Comparison of ENCODE assay signal across 10 cellular contexts in the genomic region with DNA sequence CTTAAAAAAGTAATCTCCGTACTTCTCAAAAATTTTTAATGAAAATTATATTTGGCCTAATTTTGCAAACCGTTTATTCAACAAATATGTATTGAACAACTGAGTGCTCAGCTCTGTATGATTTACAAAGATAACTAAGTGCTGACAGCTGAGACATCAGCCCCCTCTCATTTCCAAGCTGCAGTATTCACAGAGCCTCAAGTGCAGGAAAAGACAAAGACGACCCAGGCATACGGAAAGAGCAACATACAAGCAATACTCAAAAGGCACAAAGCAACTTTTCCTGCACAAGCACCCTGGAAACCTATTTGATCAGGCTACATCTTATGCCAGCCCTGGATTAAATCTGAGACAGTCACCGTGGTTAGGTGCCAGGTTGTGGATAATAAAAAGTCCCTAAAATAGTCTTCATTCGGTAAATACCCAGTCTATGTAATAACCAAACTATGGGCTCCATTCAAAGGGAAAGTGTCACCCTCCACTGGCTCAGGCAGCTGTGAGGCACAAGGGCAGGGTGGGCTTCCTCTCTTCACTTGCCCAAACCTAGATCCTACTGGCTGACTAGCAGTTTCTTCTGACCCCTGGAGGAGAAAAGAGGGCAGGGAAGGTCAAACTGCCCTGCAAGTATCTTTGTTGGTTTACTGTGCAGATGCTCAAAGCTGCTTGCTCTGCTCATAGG.
DNase-seq lines count a peak whose midpoint lies in the region; ATAC-seq and TF ChIP-seq lines count a peak whose summit lies in the region.
"Had no signal": no experiment of that assay in that cellular context is flagged by ENCODE, and none has a peak within 500 bp of the region (broad histone marks: within the 10 kb centered on the region; RNA-seq: fewer than 3 reads in every experiment).

No MANE protein-coding gene starts in this region.

- H3K4me3 ChIP-seq in OCI-LY7 (ENCODE audit: low read depth, low read length, poor library complexity, severe bottlenecking) (peak overlapping the region; percentile 29), skeletal muscle satellite cell (ENCODE audit: low read length) (no peak overlapping the region)

- H3K9ac ChIP-seq in H9 (ENCODE audit: extremely low read depth, insufficient read length, low read length), result no peak overlapping the region
- H3K9ac ChIP-seq in skeletal muscle satellite cell (ENCODE audit: low read depth, low read length), result no peak overlapping the region

- no peak overlapping the region for H2BK20ac ChIP-seq in H9 (ENCODE audit: low read depth, low read length, poor library complexity, severe bottlenecking)

- intact Hi-C loops in OCI-LY7 (cut with micrococcal nuclease; ENCODE audit: unreplicated experiment), result loop anchor here (2.0 to 5.0 kb wide), 2 partner anchors 44 to 131 kb away; partner anchors contain the start of gene UCHL3

- no peaks in the 10 kb centered on the region; a peak in 1 of 7 replicates for H3K36me3 Mint-ChIP-seq in H9 (ENCODE audit: insufficient read depth in 1 of 3, low read depth in 3 of 3)

- H3K79me2 ChIP-seq in H9 (ENCODE audit: insufficient read depth, low read length), result no peaks in the 10 kb centered on the region
- peaks cover 66% of the 10 kb centered on the region for H3K79me2 ChIP-seq in OCI-LY7 (ENCODE audit: insufficient read depth, low read depth, low read length)

- no peak overlapping the region for H3T11ph ChIP-seq in H9 (ENCODE audit: low read length)

- H3K56ac ChIP-seq in H9 (ENCODE audit: insufficient read length, low read depth, low read length), result no peak overlapping the region

- POLR2A ChIA-PET in OCI-LY7 (lab: Charles Lee), result interaction anchor here (0.5 to 1.8 kb wide), 11 partner anchors 14 to 1533 kb away, joined by 3 to 9 read pairs (median 3); no protein-coding TSS in a partner anchor

- H4K20me1 ChIP-seq in H9 (ENCODE audit: control insufficient read depth, insufficient read depth, insufficient read length) (no peaks in the 10 kb centered on the region), OCI-LY7 (ENCODE audit: insufficient read depth, low read length) (no peaks in the 10 kb centered on the region)

- no peak overlapping the region for H3K4me2 ChIP-seq in H9 (ENCODE audit: insufficient read depth, insufficient read length, low read length)
- peak overlapping the region; percentile 64 for H3K4me2 ChIP-seq in OCI-LY7 (ENCODE audit: low read length)
- H3K4me2 ChIP-seq in skeletal muscle satellite cell (ENCODE audit: low read length), result peak overlapping the region; percentile 60

- H4K91ac ChIP-seq in H9 (ENCODE audit: insufficient read length, low read depth, low read length), result no peak overlapping the region

- no peak overlapping the region for H3K23ac ChIP-seq in H9 (ENCODE audit: insufficient read length, low read depth, low read length)

- H3K4me1 Mint-ChIP-seq in H9, result peaks cover 2 to 10% of the 10 kb centered on the region in 2 experiments; a peak in 3 of 4 replicates

- no peak overlapping the region for H3K14ac ChIP-seq in H9 (ENCODE audit: insufficient read depth, low read length)

- no peak overlapping the region for H4K5ac ChIP-seq in H9 (ENCODE audit: insufficient read length, low read depth, low read length)

- H3K9me3 ChIP-seq in H9 (ENCODE audit: control insufficient read depth, low read depth, low read length) (no peaks in the 10 kb centered on the region), OCI-LY7 (ENCODE audit: low read length) (no peaks in the 10 kb centered on the region), skeletal muscle satellite cell (replicated peaks; ENCODE audit: low read length) (no peaks in the 10 kb centered on the region)

- H2AFZ ChIP-seq in H9 (ENCODE audit: low read length) (no peak overlapping the region), OCI-LY7 (ENCODE audit: low read length) (peak overlapping the region; percentile 54)

- peak overlapping the region in 1 of 3 experiments; percentile 36; a peak in 3 of 7 replicates for H3K27ac Mint-ChIP-seq in H9

- H3K4ac ChIP-seq in H9 (ENCODE audit: low read depth, low read length), result no peak overlapping the region

- peak; percentile 24 for DNase-seq in NCI-H1092 treated with DMSO at 0.1 percent for 48 hours (lab: John Stamatoyannopoulos, UW)
- no peak for DNase-seq in NCI-H1092 (lab: John Stamatoyannopoulos, UW)
- DNase-seq in H9, result peak; percentile 36
- DNase-seq in OCI-LY7 (ENCODE audit: low spot score), result peak; percentile 80
- DNase-seq in NCI-H2107 (lab: John Stamatoyannopoulos, UW), result no peak
- DNase-seq in dermis blood vessel endothelial cell, result no peak
- DNase-seq: activated effector memory CD4-positive, alpha-beta T cell treated with anti-CD3 and anti-CD28 coated beads, Interleukin-2, amount 50 U/mL, for 16 hours had no signal

- no peaks in the 10 kb centered on the region for H3K9me3 Mint-ChIP-seq in H9

- CTCF ChIA-PET in OCI-LY7 (lab: Charles Lee; ENCODE audit: unreplicated experiment), result no interaction called here

- BruUV-seq in OCI-LY7 (replicated peaks; lab: Mats Ljungman, UMichigan), result TSS peak; percentile 46

- H3K27me3 ChIP-seq in H9 (ENCODE audit: insufficient read depth, low read length), result no peaks in the 10 kb centered on the region
- peaks cover 10% of the 10 kb centered on the region for H3K27me3 ChIP-seq in skeletal muscle satellite cell (ENCODE audit: control insufficient read depth, insufficient read depth, low read length)
- H3K27me3 ChIP-seq: foreskin keratinocyte had no signal

- H3K4me1 ChIP-seq in H9 (ENCODE audit: insufficient read depth, low read length) (no peaks in the 10 kb centered on the region), OCI-LY7 (ENCODE audit: insufficient read depth, low read length, poor library complexity, severe bottlenecking) (peaks cover 99% of the 10 kb centered on the region), skeletal muscle satellite cell (ENCODE audit: control insufficient read depth, insufficient read depth, low read length) (peaks cover 34% of the 10 kb centered on the region)
- H3K4me1 ChIP-seq: foreskin keratinocyte had no signal

- no peaks in the 10 kb centered on the region for H3K23me2 ChIP-seq in H9 (ENCODE audit: insufficient read length, low read depth, low read length, poor library complexity, severe bottlenecking)

- no peak overlapping the region for H2BK120ac ChIP-seq in H9 (ENCODE audit: low read depth, low read length, poor library complexity, severe bottlenecking)

- no peak overlapping the region for H2BK5ac ChIP-seq in H9 (ENCODE audit: insufficient read length, low read length)

- H3K9me2 ChIP-seq in OCI-LY7 (ENCODE audit: insufficient read depth, low read length), result no peaks in the 10 kb centered on the region

- no peak overlapping the region for H3K4me3 Mint-ChIP-seq in H9

- H2BK12ac ChIP-seq in H9 (ENCODE audit: insufficient read length, low read depth, low read length), result no peak overlapping the region

- no CpG with 5 or more reads among the region's 6 CpGs for WGBS in H9 (ENCODE audit: extremely low coverage, insufficient read length, low lambda C conversion rate)

- TF ChIP-seq CTCF in H9 (conservative IDR thresholded peaks at IDR 0.05) (peak; percentile 25; the same call in 1 of the 3 replicates), OCI-LY7 (conservative IDR thresholded peaks at IDR 0.05; ENCODE audit: low read length) (peak; percentile 69)

- H4K8ac ChIP-seq in H9 (replicated peaks; ENCODE audit: insufficient read length, low read depth, low read length), result no peak overlapping the region

- no peak overlapping the region for H2BK15ac ChIP-seq in H9 (ENCODE audit: low read depth, low read length)

- peaks cover 6% of the 10 kb centered on the region; the same call in 1 of the 2 replicates for H3K36me3 ChIP-seq in OCI-LY7 (ENCODE audit: insufficient read depth, low read length)
- no peaks in the 10 kb centered on the region for H3K36me3 ChIP-seq in skeletal muscle satellite cell (ENCODE audit: insufficient read depth, low read length)

- no peak overlapping the region for H2AK5ac ChIP-seq in H9 (ENCODE audit: insufficient read length, low read length)

- H3K27ac ChIP-seq in H9 (ENCODE audit: insufficient read length, low read depth, low read length) (no peak overlapping the region), OCI-LY7 (ENCODE audit: low read depth, low read length, poor library complexity, severe bottlenecking) (peak overlapping the region; percentile 77)
- H3K27ac ChIP-seq: foreskin keratinocyte had no signal

- peaks cover 8% of the 10 kb centered on the region for H3K79me1 ChIP-seq in H9 (ENCODE audit: insufficient read depth, low read depth, low read length, poor library complexity, severe bottlenecking)

- H3K18ac ChIP-seq in H9 (ENCODE audit: insufficient read length, low read depth, low read length), result no peak overlapping the region

- no peaks in the 10 kb centered on the region for H3K27me3 Mint-ChIP-seq in H9 (ENCODE audit: low read depth)

- no peak for ATAC-seq in HG03439 (IDR thresholded peaks at IDR 0.05; ENCODE audit: unreplicated experiment)

Comparison
In these comparisons a context has a peak if more than half of its experiments do, and no peak if none do; other contexts are left out.
1. DNase-seq: peak in NCI-H1092 treated with DMSO at 0.1 percent for 48 hours (single experiment), H9 (single experiment) and OCI-LY7 (single experiment); none in NCI-H1092 (single experiment), NCI-H2107 (single experiment) and dermis blood vessel endothelial cell (single experiment).